11 cellular contexts compared by ENCODE assay signal in genomic region chr13:106488671-106489070, GRCh38.
"Had no signal": no experiment of that assay in that cellular context is flagged by ENCODE, and none has a peak within 500 bp of the region (broad histone marks: within the 10 kb centered on the region; RNA-seq: fewer than 3 reads in every experiment).

No MANE protein-coding gene starts in this region.

- H3K36me3 ChIP-seq: ovary had no signal

- H3K4me2 ChIP-seq: smooth muscle cell had no signal

- ATAC-seq: left lobe of liver; naive thymus-derived CD8-positive, alpha-beta T cell had no signal

- H3K9me3 ChIP-seq: heart left ventricle, ovary had no signal

- H3K27ac ChIP-seq: heart left ventricle, ovary had no signal

- H3K27me3 ChIP-seq: heart left ventricle, ovary had no signal

- H3K4me3 ChIP-seq: heart left ventricle, ovary, smooth muscle cell had no signal

- DNase-seq: heart left ventricle; hypothalamus; kidney glomerular epithelial cell; naive thymus-derived CD8-positive, alpha-beta T cell; nucleus accumbens; ovary; right cardiac atrium; stimulated activated CD4-positive, alpha-beta T cell treated with anti-CD3 and anti-CD28 coated beads, Interleukin-2, amount 100 ng/mL, for 48 hours; stimulated activated naive CD4-positive, alpha-beta T cell treated with Interleukin-2 at 50 U/mL for 16 hours had no signal
